1 cellular context compared by ENCODE assay signal in the genomic region with DNA sequence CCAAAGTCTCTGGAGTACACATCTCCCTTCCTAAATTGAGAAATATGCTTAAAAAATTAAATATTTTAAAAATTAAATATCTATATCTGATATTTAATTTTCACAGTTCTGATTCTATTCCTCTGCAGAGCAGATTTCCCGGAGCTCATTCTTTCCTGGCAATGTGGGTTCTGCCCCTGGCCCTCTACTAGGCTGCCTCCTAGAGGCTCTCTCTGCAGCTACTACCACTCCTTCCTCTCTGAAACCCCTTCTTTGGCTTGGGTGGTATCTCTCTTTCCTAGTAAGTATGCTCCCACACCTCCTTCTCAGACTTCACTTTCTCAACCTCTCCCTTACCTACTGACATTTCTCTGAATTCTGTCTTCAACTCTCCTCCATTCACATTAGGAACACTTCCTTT.
TF ChIP-seq lines count a peak whose summit lies in the region.

No MANE protein-coding gene starts in this region.

TF ChIP-seq in H1, 55 proteins besides CTCF, POLR2A, EP300 and RAD21:
- TF ChIP-seq SIX5 (IDR thresholded peaks at IDR 0.05; ENCODE audit: low read depth, low read length): no peak
- TF ChIP-seq HDAC6 (IDR thresholded peaks at IDR 0.05; ENCODE audit: low read depth, low read length): no peak
- no peak for TF ChIP-seq SUZ12 (IDR thresholded peaks at IDR 0.05; ENCODE audit: low read length)
- no peak for TF ChIP-seq KDM5A (IDR thresholded peaks at IDR 0.05; ENCODE audit: low read length)
- no peak for TF ChIP-seq SP2 (IDR thresholded peaks at IDR 0.05; ENCODE audit: low read length)
- TF ChIP-seq HDAC2 (IDR thresholded peaks at IDR 0.05; ENCODE audit: borderline replicate concordance in 1 of 2, low read depth in 2 of 2, low read length in 2 of 2): no peak
- TF ChIP-seq BCL11A (IDR thresholded peaks at IDR 0.05; ENCODE audit: low read depth in 2 of 2, low read length in 2 of 2): no peak
- TF ChIP-seq, protein P1, sequence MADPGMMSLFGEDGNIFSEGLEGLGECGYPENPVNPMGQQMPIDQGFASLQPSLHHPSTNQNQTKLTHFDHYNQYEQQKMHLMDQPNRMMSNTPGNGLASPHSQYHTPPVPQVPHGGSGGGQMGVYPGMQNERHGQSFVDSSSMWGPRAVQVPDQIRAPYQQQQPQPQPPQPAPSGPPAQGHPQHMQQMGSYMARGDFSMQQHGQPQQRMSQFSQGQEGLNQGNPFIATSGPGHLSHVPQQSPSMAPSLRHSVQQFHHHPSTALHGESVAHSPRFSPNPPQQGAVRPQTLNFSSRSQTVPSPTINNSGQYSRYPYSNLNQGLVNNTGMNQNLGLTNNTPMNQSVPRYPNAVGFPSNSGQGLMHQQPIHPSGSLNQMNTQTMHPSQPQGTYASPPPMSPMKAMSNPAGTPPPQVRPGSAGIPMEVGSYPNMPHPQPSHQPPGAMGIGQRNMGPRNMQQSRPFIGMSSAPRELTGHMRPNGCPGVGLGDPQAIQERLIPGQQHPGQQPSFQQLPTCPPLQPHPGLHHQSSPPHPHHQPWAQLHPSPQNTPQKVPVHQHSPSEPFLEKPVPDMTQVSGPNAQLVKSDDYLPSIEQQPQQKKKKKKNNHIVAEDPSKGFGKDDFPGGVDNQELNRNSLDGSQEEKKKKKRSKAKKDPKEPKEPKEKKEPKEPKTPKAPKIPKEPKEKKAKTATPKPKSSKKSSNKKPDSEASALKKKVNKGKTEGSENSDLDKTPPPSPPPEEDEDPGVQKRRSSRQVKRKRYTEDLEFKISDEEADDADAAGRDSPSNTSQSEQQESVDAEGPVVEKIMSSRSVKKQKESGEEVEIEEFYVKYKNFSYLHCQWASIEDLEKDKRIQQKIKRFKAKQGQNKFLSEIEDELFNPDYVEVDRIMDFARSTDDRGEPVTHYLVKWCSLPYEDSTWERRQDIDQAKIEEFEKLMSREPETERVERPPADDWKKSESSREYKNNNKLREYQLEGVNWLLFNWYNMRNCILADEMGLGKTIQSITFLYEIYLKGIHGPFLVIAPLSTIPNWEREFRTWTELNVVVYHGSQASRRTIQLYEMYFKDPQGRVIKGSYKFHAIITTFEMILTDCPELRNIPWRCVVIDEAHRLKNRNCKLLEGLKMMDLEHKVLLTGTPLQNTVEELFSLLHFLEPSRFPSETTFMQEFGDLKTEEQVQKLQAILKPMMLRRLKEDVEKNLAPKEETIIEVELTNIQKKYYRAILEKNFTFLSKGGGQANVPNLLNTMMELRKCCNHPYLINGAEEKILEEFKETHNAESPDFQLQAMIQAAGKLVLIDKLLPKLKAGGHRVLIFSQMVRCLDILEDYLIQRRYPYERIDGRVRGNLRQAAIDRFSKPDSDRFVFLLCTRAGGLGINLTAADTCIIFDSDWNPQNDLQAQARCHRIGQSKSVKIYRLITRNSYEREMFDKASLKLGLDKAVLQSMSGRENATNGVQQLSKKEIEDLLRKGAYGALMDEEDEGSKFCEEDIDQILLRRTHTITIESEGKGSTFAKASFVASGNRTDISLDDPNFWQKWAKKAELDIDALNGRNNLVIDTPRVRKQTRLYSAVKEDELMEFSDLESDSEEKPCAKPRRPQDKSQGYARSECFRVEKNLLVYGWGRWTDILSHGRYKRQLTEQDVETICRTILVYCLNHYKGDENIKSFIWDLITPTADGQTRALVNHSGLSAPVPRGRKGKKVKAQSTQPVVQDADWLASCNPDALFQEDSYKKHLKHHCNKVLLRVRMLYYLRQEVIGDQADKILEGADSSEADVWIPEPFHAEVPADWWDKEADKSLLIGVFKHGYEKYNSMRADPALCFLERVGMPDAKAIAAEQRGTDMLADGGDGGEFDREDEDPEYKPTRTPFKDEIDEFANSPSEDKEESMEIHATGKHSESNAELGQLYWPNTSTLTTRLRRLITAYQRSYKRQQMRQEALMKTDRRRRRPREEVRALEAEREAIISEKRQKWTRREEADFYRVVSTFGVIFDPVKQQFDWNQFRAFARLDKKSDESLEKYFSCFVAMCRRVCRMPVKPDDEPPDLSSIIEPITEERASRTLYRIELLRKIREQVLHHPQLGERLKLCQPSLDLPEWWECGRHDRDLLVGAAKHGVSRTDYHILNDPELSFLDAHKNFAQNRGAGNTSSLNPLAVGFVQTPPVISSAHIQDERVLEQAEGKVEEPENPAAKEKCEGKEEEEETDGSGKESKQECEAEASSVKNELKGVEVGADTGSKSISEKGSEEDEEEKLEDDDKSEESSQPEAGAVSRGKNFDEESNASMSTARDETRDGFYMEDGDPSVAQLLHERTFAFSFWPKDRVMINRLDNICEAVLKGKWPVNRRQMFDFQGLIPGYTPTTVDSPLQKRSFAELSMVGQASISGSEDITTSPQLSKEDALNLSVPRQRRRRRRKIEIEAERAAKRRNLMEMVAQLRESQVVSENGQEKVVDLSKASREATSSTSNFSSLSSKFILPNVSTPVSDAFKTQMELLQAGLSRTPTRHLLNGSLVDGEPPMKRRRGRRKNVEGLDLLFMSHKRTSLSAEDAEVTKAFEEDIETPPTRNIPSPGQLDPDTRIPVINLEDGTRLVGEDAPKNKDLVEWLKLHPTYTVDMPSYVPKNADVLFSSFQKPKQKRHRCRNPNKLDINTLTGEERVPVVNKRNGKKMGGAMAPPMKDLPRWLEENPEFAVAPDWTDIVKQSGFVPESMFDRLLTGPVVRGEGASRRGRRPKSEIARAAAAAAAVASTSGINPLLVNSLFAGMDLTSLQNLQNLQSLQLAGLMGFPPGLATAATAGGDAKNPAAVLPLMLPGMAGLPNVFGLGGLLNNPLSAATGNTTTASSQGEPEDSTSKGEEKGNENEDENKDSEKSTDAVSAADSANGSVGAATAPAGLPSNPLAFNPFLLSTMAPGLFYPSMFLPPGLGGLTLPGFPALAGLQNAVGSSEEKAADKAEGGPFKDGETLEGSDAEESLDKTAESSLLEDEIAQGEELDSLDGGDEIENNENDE (IDR thresholded peaks at IDR 0.05; ENCODE audit: insufficient replicate concordance, low read length): no peak
- TF ChIP-seq CBX8 (IDR thresholded peaks at IDR 0.05; ENCODE audit: borderline replicate concordance, low read depth, low read length): no peak
- no peak for TF ChIP-seq JUN (IDR thresholded peaks at IDR 0.05; ENCODE audit: low read depth, low read length)
- TF ChIP-seq KDM4A (IDR thresholded peaks at IDR 0.05; ENCODE audit: low read depth, low read length, severe bottlenecking): no peak
- no peak for TF ChIP-seq ZNF274 (IDR thresholded peaks at IDR 0.05; ENCODE audit: borderline replicate concordance, extremely low read depth, low read length)
- no peak for TF ChIP-seq SAP30 (IDR thresholded peaks at IDR 0.05; ENCODE audit: insufficient read depth, insufficient replicate concordance, low read length)
- no peak for TF ChIP-seq EZH2 (IDR thresholded peaks at IDR 0.05; ENCODE audit: low read depth, low read length, severe bottlenecking)
- TF ChIP-seq SIRT6 (IDR thresholded peaks at IDR 0.05; ENCODE audit: low read length): no peak
- no peak for TF ChIP-seq CTBP2 (IDR thresholded peaks at IDR 0.05; ENCODE audit: borderline replicate concordance, insufficient read depth, insufficient read length, low read length)
- TF ChIP-seq, protein P2, sequence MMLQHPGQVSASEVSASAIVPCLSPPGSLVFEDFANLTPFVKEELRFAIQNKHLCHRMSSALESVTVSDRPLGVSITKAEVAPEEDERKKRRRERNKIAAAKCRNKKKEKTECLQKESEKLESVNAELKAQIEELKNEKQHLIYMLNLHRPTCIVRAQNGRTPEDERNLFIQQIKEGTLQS (IDR thresholded peaks at IDR 0.05; ENCODE audit: insufficient read depth, low read depth, low read length): no peak
